Comparison of ENCODE assay signal across 17 cellular contexts in the genomic region with DNA sequence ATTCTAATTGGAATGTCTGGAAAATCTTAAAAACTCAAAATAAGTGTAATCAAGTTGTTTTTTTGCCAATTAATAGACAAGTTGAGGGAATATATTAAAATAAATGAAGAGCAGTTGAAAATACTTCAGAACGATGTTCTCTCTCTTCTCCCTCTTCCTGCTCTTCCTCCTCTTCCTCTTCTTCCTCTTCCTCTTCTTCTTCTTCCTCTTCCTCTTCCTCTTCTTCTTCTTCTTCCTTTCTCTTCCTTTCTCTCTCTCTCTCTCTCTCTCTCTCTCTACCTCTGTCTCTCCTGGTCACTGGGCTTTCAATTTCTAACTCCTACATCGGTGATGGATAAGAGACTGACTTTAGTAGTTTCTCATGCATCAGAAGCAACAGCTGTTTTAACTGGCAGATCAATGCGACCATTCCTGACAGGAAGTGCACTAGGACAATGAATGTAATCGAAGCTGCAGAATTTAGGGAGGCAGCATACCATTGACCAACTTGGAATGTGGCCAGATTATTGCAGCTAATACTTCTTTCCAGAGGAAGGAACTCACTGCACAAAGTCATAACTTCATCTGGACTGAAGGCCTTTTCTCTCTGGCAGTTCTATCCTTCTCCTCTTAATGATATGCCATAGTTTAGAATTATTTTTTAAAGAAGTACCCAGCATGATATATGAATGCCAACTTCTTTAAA. TPM values are rescaled to one million over a fixed set of nuclear protein-coding genes. Genes with fewer than 3 reads are reported as not detected.
DNase-seq lines count a peak whose midpoint lies in the region; ATAC-seq lines count a peak whose summit lies in the region.
"Had no signal": no experiment of that assay in that cellular context is flagged by ENCODE, and none has a peak within 500 bp of the region (broad histone marks: within the 10 kb centered on the region; RNA-seq: fewer than 3 reads in every experiment).

No MANE protein-coding gene starts in this region.

- H3K27me3 ChIP-seq in Karpas-422 (ENCODE audit: low read length) (no peaks in the 10 kb centered on the region), adipocyte (replicated peaks; ENCODE audit: control insufficient read depth, insufficient read depth, low read length) (no peaks in the 10 kb centered on the region)
- H3K27me3 ChIP-seq: BLaER1 had no signal

- no peaks in the 10 kb centered on the region for H3K9me3 Mint-ChIP-seq in T-cell
- H3K9me3 Mint-ChIP-seq: CD8-positive, alpha-beta T cell had no signal

- POLR2A ChIA-PET in T-cell (lab: Charles Lee): no interaction called here

- H3K4me3 ChIP-seq in Karpas-422 (ENCODE audit: low read length) (no peak overlapping the region), adipocyte (ENCODE audit: low read length) (no peak overlapping the region)
- H3K4me3 ChIP-seq: BLaER1, GM12878, K562 had no signal

- peak overlapping the region; percentile 30 for H3K4me2 ChIP-seq in Karpas-422 (ENCODE audit: low read depth, low read length, poor library complexity, severe bottlenecking)
- H3K4me2 ChIP-seq: BLaER1 had no signal

- no peak overlapping the region for H3K4me3 Mint-ChIP-seq in T-cell
- H3K4me3 Mint-ChIP-seq: CD8-positive, alpha-beta T cell had no signal

- no peaks in the 10 kb centered on the region for H3K36me3 Mint-ChIP-seq in T-cell
- H3K36me3 Mint-ChIP-seq: CD8-positive, alpha-beta T cell had no signal

- H3K9me3 ChIP-seq in Karpas-422 (ENCODE audit: low read length): no peaks in the 10 kb centered on the region
- H3K9me3 ChIP-seq in adipocyte (ENCODE audit: control insufficient read depth, low read length): peaks cover 5% of the 10 kb centered on the region
- H3K9me3 ChIP-seq: BLaER1 had no signal

- DNase-seq in NCI-H1092 treated with DMSO at 0.1 percent for 48 hours (lab: John Stamatoyannopoulos, UW) (peak; percentile 6), NCI-H1092 (lab: John Stamatoyannopoulos, UW) (no peak), Karpas-422 (no peak), adipocyte (ENCODE audit: low read depth) (peak; percentile 15), lung microvascular endothelial cell (ENCODE audit: low read depth in 2 of 2) (peak; percentile 17 to 38), T-cell (no peak)
- DNase-seq: CD8-positive, alpha-beta T cell; DND-41; GOT3; NCI-H2107; OCI-M1 had no signal

- ATAC-seq in GM18520 (IDR thresholded peaks at IDR 0.05; ENCODE audit: unreplicated experiment) (no peak), HG03175 (IDR thresholded peaks at IDR 0.05; ENCODE audit: unreplicated experiment) (no peak), T-cell (replicated peaks in 1 of 4) (no peak)
- ATAC-seq: CD8-positive, alpha-beta T cell; GM12878; K562 had no signal

- no peaks in the 10 kb centered on the region for H3K36me3 ChIP-seq in Karpas-422 (ENCODE audit: insufficient read depth, low read length)
- H3K36me3 ChIP-seq in adipocyte (ENCODE audit: control insufficient read depth, insufficient read depth, low read length, severe bottlenecking): no peaks in the 10 kb centered on the region
- H3K36me3 ChIP-seq: BLaER1 had no signal

- peaks cover 16 to 19% of the 10 kb centered on the region in 2 donors for H3K27me3 Mint-ChIP-seq in T-cell

- H3K79me2 ChIP-seq in Karpas-422 (ENCODE audit: low read length): no peaks in the 10 kb centered on the region

- H2AFZ ChIP-seq in Karpas-422 (ENCODE audit: low read length): peak overlapping the region; percentile 84; the same call in 1 of the 2 replicates

- no peaks in the 10 kb centered on the region for H3K9me2 ChIP-seq in Karpas-422 (replicated peaks; ENCODE audit: insufficient read depth, low read length)

- H3K4me1 Mint-ChIP-seq in T-cell: no peaks in the 10 kb centered on the region

- CTCF ChIA-PET in T-cell (lab: Charles Lee): interaction anchor here in 1 of 2 donors (2.1 kb wide), 1 partner anchor 13 kb away, joined by 7 read pairs; a partner anchor contains a TSS

- H3K9ac ChIP-seq in Karpas-422 (ENCODE audit: low read length): no peak overlapping the region
- H3K9ac ChIP-seq in adipocyte (ENCODE audit: low read length): no peak overlapping the region
- H3K9ac ChIP-seq: BLaER1 had no signal

- H4K20me1 ChIP-seq in Karpas-422 (ENCODE audit: insufficient read depth, low read depth, low read length): no peaks in the 10 kb centered on the region
- H4K20me1 ChIP-seq: BLaER1 had no signal

- H3K4me1 ChIP-seq in Karpas-422 (ENCODE audit: low read length) (peaks cover 10% of the 10 kb centered on the region; the same call in 1 of the 2 replicates), adipocyte (ENCODE audit: control insufficient read depth, insufficient read depth, low read length) (peaks cover 7% of the 10 kb centered on the region)
- H3K4me1 ChIP-seq: BLaER1 had no signal

- no peak overlapping the region for H3K27ac ChIP-seq in Karpas-422 (ENCODE audit: low read length)
- H3K27ac ChIP-seq: BLaER1, RWPE1 had no signal

- no peak overlapping the region for H3K27ac Mint-ChIP-seq in T-cell
- H3K27ac Mint-ChIP-seq: CD8-positive, alpha-beta T cell had no signal

RNA-seq across cellular contexts. Expression of a gene that starts 13.8 kb away (rescaled TPM):
- 3.2 and 5.0 TPM in 2 replicates for total RNA-seq in Karpas-422 (2014; rRNA removed; shearing (Covaris generic); ENCODE audit: low replicate concordance)
- total RNA-seq in lung microvascular endothelial cell (4.6 and 13.9 TPM in 2 replicates), T-cell (1 to 10 TPM; 3.6 to 5.4 (median 4.4) TPM)

Comparison
In these comparisons a context has a peak if more than half of its experiments do, and no peak if none do; other contexts are left out.
1. DNase-seq: peak in NCI-H1092 treated with DMSO at 0.1 percent for 48 hours (single experiment), adipocyte (single experiment) and lung microvascular endothelial cell (2 of 2); none in NCI-H1092 (single experiment), Karpas-422 (single experiment) and T-cell (0 of 34).